Comparison of ENCODE assay signal across 1 cellular context in the genomic region with DNA sequence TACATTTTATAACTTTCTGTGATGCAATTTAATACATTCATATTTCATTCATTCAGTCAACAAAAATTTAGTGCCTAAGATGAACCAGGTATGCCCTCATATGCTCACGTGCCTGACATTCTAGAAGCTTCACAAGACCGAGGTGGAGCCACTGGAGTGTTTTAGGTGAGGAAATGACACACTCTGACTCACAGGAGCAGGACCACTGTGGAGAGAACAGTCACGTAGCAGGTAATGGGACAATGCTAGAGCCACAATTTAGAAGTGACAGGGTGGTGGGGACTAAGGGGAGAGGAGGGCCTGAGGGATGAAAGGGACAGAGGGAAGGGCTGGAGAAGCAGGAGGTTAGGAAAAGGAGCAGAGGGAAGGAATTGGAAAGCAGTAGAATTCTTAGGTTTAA.
TF ChIP-seq lines count a peak whose summit lies in the region.

No MANE protein-coding gene starts in this region.

TF ChIP-seq in K562, 482 proteins besides CTCF, POLR2A, EP300 and RAD21:
- TF ChIP-seq, protein P1, sequence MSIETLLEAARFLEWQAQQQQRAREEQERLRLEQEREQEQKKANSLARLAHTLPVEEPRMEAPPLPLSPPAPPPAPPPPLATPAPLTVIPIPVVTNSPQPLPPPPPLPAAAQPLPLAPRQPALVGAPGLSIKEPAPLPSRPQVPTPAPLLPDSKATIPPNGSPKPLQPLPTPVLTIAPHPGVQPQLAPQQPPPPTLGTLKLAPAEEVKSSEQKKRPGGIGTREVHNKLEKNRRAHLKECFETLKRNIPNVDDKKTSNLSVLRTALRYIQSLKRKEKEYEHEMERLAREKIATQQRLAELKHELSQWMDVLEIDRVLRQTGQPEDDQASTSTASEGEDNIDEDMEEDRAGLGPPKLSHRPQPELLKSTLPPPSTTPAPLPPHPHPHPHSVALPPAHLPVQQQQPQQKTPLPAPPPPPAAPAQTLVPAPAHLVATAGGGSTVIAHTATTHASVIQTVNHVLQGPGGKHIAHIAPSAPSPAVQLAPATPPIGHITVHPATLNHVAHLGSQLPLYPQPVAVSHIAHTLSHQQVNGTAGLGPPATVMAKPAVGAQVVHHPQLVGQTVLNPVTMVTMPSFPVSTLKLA (conservative IDR thresholded peaks at IDR 0.05): no peak
- TF ChIP-seq HDAC1 (IDR thresholded peaks at IDR 0.05): no peak
- TF ChIP-seq POLR2AphosphoS2 (IDR thresholded peaks at IDR 0.05; ENCODE audit: low read length): no peak
- TF ChIP-seq JUN (IDR thresholded peaks at IDR 0.05; ENCODE audit: borderline replicate concordance, low read depth, low read length): 0 out of 2 replicates have a peak, but pooled peaks have one; percentile 30
- no peak for TF ChIP-seq JUN (CRISPR knock-in tag; IDR thresholded peaks at IDR 0.05; ENCODE audit: borderline replicate concordance)
- TF ChIP-seq, protein P2, sequence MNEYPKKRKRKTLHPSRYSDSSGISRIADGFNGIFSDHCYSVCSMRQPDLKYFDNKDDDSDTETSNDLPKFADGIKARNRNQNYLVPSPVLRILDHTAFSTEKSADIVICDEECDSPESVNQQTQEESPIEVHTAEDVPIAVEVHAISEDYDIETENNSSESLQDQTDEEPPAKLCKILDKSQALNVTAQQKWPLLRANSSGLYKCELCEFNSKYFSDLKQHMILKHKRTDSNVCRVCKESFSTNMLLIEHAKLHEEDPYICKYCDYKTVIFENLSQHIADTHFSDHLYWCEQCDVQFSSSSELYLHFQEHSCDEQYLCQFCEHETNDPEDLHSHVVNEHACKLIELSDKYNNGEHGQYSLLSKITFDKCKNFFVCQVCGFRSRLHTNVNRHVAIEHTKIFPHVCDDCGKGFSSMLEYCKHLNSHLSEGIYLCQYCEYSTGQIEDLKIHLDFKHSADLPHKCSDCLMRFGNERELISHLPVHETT (CRISPR knock-in tag; conservative IDR thresholded peaks at IDR 0.05 in 1 of 2, IDR thresholded peaks at IDR 0.05 in 1 of 2): no peak
- peak; percentile 76 for TF ChIP-seq FOSL1 (tag; conservative IDR thresholded peaks at IDR 0.05)
- TF ChIP-seq SMARCB1 (IDR thresholded peaks at IDR 0.05; ENCODE audit: insufficient read length, low read depth): no peak
- TF ChIP-seq SMARCE1 (IDR thresholded peaks at IDR 0.05): no peak
- TF ChIP-seq, protein P3, sequence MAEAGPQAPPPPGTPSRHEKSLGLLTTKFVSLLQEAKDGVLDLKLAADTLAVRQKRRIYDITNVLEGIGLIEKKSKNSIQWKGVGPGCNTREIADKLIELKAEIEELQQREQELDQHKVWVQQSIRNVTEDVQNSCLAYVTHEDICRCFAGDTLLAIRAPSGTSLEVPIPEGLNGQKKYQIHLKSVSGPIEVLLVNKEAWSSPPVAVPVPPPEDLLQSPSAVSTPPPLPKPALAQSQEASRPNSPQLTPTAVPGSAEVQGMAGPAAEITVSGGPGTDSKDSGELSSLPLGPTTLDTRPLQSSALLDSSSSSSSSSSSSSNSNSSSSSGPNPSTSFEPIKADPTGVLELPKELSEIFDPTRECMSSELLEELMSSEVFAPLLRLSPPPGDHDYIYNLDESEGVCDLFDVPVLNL (CRISPR knock-in tag; IDR thresholded peaks at IDR 0.05; ENCODE audit: low read depth): no peak
- TF ChIP-seq, protein P4, sequence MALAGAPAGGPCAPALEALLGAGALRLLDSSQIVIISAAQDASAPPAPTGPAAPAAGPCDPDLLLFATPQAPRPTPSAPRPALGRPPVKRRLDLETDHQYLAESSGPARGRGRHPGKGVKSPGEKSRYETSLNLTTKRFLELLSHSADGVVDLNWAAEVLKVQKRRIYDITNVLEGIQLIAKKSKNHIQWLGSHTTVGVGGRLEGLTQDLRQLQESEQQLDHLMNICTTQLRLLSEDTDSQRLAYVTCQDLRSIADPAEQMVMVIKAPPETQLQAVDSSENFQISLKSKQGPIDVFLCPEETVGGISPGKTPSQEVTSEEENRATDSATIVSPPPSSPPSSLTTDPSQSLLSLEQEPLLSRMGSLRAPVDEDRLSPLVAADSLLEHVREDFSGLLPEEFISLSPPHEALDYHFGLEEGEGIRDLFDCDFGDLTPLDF (CRISPR knock-in tag; IDR thresholded peaks at IDR 0.05): no peak
- no peak for TF ChIP-seq FOS (IDR thresholded peaks at IDR 0.05; ENCODE audit: extremely low read depth, insufficient read length)
- no peak for TF ChIP-seq KLF16 (IDR thresholded peaks at IDR 0.05)
- TF ChIP-seq, protein P5, sequence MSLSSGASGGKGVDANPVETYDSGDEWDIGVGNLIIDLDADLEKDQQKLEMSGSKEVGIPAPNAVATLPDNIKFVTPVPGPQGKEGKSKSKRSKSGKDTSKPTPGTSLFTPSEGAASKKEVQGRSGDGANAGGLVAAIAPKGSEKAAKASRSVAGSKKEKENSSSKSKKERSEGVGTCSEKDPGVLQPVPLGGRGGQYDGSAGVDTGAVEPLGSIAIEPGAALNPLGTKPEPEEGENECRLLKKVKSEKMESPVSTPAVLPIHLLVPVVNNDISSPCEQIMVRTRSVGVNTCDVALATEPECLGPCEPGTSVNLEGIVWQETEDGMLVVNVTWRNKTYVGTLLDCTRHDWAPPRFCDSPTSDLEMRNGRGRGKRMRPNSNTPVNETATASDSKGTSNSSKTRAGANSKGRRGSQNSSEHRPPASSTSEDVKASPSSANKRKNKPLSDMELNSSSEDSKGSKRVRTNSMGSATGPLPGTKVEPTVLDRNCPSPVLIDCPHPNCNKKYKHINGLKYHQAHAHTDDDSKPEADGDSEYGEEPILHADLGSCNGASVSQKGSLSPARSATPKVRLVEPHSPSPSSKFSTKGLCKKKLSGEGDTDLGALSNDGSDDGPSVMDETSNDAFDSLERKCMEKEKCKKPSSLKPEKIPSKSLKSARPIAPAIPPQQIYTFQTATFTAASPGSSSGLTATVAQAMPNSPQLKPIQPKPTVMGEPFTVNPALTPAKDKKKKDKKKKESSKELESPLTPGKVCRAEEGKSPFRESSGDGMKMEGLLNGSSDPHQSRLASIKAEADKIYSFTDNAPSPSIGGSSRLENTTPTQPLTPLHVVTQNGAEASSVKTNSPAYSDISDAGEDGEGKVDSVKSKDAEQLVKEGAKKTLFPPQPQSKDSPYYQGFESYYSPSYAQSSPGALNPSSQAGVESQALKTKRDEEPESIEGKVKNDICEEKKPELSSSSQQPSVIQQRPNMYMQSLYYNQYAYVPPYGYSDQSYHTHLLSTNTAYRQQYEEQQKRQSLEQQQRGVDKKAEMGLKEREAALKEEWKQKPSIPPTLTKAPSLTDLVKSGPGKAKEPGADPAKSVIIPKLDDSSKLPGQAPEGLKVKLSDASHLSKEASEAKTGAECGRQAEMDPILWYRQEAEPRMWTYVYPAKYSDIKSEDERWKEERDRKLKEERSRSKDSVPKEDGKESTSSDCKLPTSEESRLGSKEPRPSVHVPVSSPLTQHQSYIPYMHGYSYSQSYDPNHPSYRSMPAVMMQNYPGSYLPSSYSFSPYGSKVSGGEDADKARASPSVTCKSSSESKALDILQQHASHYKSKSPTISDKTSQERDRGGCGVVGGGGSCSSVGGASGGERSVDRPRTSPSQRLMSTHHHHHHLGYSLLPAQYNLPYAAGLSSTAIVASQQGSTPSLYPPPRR (CRISPR knock-in tag; IDR thresholded peaks at IDR 0.05; ENCODE audit: borderline replicate concordance): no peak
TF ChIP-seq in K562: peak in this region for 2.
